ENCODE assay signal across 22 cellular contexts in the genomic region with DNA sequence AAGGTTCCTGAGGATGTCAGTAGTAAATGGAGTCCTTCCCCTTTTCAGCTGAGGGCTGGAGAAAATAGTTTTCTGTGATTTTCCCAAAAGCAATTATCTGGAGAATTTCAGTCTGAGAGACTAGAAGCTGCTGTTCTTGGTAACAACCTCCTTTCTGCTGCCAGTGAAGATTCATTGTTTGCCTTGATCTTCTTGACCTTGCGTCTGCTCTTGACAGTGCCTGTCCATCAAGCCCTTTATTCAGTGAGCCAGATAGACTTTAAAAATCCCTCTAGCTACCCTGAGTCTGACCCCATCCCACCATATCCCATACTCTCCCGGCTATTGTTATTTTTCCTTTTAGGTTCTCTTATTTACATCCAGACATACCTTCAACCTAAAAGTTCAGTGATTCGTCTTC.
"Had no signal": no experiment of that assay in that cellular context is flagged by ENCODE, and none has a peak within 500 bp of the region (broad histone marks: within the 10 kb centered on the region; RNA-seq: fewer than 3 reads in every experiment).

No MANE protein-coding gene starts in this region.

- DNase-seq: activated CD4-positive, alpha-beta T cell treated with anti-CD3 and anti-CD28 coated beads, Interleukin-2, amount 10 ng/mL, durations not matched to agents 7 days and 5 days; activated CD8-positive, alpha-beta memory T cell treated with anti-CD3 and anti-CD28 coated beads, Interleukin-2, amount 50 U/mL, for 4 hours; activated effector memory CD4-positive, alpha-beta T cell treated with anti-CD3 and anti-CD28 coated beads, Interleukin-2, amount 50 U/mL, for 16 hours; activated T-cell treated with anti-CD3 and anti-CD28 coated beads, Interleukin-2, amount 50 U/mL, for 4 hours; aorta; erythroblast; gastrocnemius medialis; head of caudate nucleus; kidney glomerular epithelial cell; mesenchymal stem cell; naive thymus-derived CD4-positive, alpha-beta T cell; pancreas; SK-N-SH; stimulated activated CD4-positive, alpha-beta T cell treated with anti-CD3 and anti-CD28 coated beads, Interleukin-1b, Interleukin-23, amount 100 ng/mL, for 48 hours; stimulated activated CD8-positive, alpha-beta memory T cell treated with anti-CD3 and anti-CD28 coated beads, Interleukin-4, amount 100 ng/mL, for 48 hours; stimulated activated naive CD4-positive, alpha-beta T cell treated with Interleukin-2 at 50 U/mL for 16 hours; T-cell; T1000; uterus had no signal

- H3K27me3 Mint-ChIP-seq: activated CD4-positive, alpha-beta T cell treated with anti-CD3 and anti-CD28 coated beads, Interleukin-2, amount 10 ng/mL, durations not matched to agents 7 days and 5 days; central memory CD8-positive, alpha-beta T cell; naive thymus-derived CD4-positive, alpha-beta T cell; T-cell had no signal

- H3K4me3 ChIP-seq: coronary artery, gastrocnemius medialis, pancreas, tibial nerve, uterus had no signal

- H3K27me3 ChIP-seq: gastrocnemius medialis, pancreas, tibial nerve, uterus had no signal

- H3K9me3 Mint-ChIP-seq: activated CD4-positive, alpha-beta T cell treated with anti-CD3 and anti-CD28 coated beads, Interleukin-2, amount 10 ng/mL, durations not matched to agents 7 days and 5 days; activated T-cell treated with anti-CD3 and anti-CD28 coated beads, Interleukin-2, amount 50 U/mL, for 4 hours; central memory CD8-positive, alpha-beta T cell; naive thymus-derived CD4-positive, alpha-beta T cell; T-cell had no signal

- H3K4me3 Mint-ChIP-seq: activated CD4-positive, alpha-beta T cell treated with anti-CD3 and anti-CD28 coated beads, Interleukin-2, amount 10 ng/mL, durations not matched to agents 7 days and 5 days; activated T-cell treated with anti-CD3 and anti-CD28 coated beads, Interleukin-2, amount 50 U/mL, for 4 hours; central memory CD8-positive, alpha-beta T cell; naive thymus-derived CD4-positive, alpha-beta T cell; T-cell had no signal

- H3K27ac ChIP-seq: coronary artery, gastrocnemius medialis, pancreas had no signal

- ATAC-seq: activated T-cell treated with anti-CD3 and anti-CD28 coated beads, Interleukin-2, amount 50 U/mL, for 4 hours; gastrocnemius medialis; naive thymus-derived CD4-positive, alpha-beta T cell; pancreas; T-cell had no signal

- H3K36me3 ChIP-seq: gastrocnemius medialis, pancreas, uterus had no signal

- H3K27ac Mint-ChIP-seq: activated CD4-positive, alpha-beta T cell treated with anti-CD3 and anti-CD28 coated beads, Interleukin-2, amount 10 ng/mL, durations not matched to agents 7 days and 5 days; naive thymus-derived CD4-positive, alpha-beta T cell; T-cell had no signal

- H3K4me1 Mint-ChIP-seq: activated CD4-positive, alpha-beta T cell treated with anti-CD3 and anti-CD28 coated beads, Interleukin-2, amount 10 ng/mL, durations not matched to agents 7 days and 5 days had no signal

- H3K9me3 ChIP-seq: gastrocnemius medialis, pancreas, SK-N-SH, tibial nerve, uterus had no signal
